23 cellular contexts compared by ENCODE assay signal in the genomic region with DNA sequence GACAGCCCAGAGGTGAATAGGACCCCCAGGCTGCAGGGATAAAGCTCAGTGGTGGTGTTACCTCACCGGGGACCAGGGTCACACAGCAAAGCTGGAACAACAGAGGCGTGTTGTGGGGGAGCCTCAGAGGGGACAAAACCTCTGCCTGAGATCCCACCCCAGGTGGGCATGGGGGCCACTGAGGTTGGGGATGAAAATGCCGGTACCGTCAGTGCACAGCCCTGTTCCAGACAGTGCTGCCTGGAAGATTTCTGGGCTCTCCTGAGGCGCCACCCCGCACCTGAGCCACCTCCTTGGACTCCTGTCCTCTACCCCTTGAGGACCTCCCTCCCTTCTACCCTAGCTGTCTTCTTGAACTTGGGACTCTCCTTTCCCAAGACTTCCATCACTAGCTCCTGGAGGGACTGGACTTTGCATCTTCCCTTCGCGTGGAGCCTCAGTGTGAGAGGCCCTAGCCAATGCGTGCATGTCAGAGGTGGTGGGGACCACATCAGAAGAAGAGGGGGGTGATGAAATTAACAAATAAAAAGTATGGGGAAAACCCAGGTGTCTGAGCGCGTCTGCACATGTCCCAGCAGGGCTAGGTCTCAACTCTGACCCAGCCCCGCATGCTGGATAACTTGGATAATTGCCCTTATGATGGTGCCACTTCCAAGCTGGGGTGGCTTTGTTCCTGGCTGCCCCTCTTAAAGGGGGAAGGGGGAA. TPM values are rescaled to one million over a fixed set of nuclear protein-coding genes. Genes with fewer than 3 reads are reported as not detected.
DNase-seq lines count a peak whose midpoint lies in the region; ATAC-seq and TF ChIP-seq lines count a peak whose summit lies in the region.
"Had no signal": no experiment of that assay in that cellular context is flagged by ENCODE, and none has a peak within 500 bp of the region (broad histone marks: within the 10 kb centered on the region; RNA-seq: fewer than 3 reads in every experiment).

No MANE protein-coding gene starts in this region.

- H3K4me3 Mint-ChIP-seq in activated naive CD4-positive, alpha-beta T cell treated with anti-CD3 and anti-CD28 coated beads for 36 hours, result no peak overlapping the region
- H3K4me3 Mint-ChIP-seq in activated naive CD8-positive, alpha-beta T cell, result no peak overlapping the region
- H3K4me3 Mint-ChIP-seq: central memory CD8-positive, alpha-beta T cell; stimulated activated naive B cell treated with anti-CD40 and anti-IgM and Interleukin-4, amounts not matched to agents 10 μg/mL and 1 μg/mL and 100 μg/mL, for 72 hours had no signal

- peaks cover 20% of the 10 kb centered on the region for H3K27me3 Mint-ChIP-seq in activated naive CD4-positive, alpha-beta T cell treated with anti-CD3 and anti-CD28 coated beads for 36 hours (ENCODE audit: low read depth)
- peaks cover 10% of the 10 kb centered on the region for H3K27me3 Mint-ChIP-seq in activated naive CD8-positive, alpha-beta T cell

- H3K27ac ChIP-seq in hepatocyte (peak overlapping the region; percentile 78), testis (no peak overlapping the region)
- H3K27ac ChIP-seq: RWPE1, skin epidermis, thoracic aorta, vagina had no signal

- H4K20me1 ChIP-seq in hepatocyte (ENCODE audit: insufficient read depth, poor library complexity, severe bottlenecking), result no peaks in the 10 kb centered on the region

- H3K9me3 ChIP-seq in hepatocyte (ENCODE audit: low read depth) (no peaks in the 10 kb centered on the region), testis (no peaks in the 10 kb centered on the region)
- H3K9me3 ChIP-seq: HAP-1, thoracic aorta, vagina had no signal

- TF ChIP-seq CTCF in hepatocyte (IDR thresholded peaks at IDR 0.05; ENCODE audit: poor library complexity) (no peak), testis (IDR thresholded peaks at IDR 0.05) (no peak)

- H3K4me1 Mint-ChIP-seq in activated naive CD4-positive, alpha-beta T cell treated with anti-CD3 and anti-CD28 coated beads for 36 hours (ENCODE audit: low read depth), result peaks cover 8% of the 10 kb centered on the region
- peaks cover 4% of the 10 kb centered on the region for H3K4me1 Mint-ChIP-seq in activated naive CD8-positive, alpha-beta T cell (ENCODE audit: low read depth)
- H3K4me1 Mint-ChIP-seq: central memory CD8-positive, alpha-beta T cell had no signal

- peak; percentile 29 for DNase-seq in activated naive CD4-positive, alpha-beta T cell treated with anti-CD3 and anti-CD28 coated beads for 36 hours
- DNase-seq in activated naive CD4-positive, alpha-beta T cell (lab: John Stamatoyannopoulos, UW), result no peak
- DNase-seq in hepatocyte (ENCODE audit: low spot score) (peak; percentile 54), testis (no peak), germinal center (ENCODE audit: low spot score) (no peak)
- no peak for DNase-seq in stimulated activated naive CD8-positive, alpha-beta T cell treated with anti-CD3 and anti-CD28 coated beads, Interleukin-15, Interleukin-2, amounts not matched to agents 100 U/mL and 50 U/mL, for 24 hours
- DNase-seq: activated CD4-positive, alpha-beta T cell treated with anti-CD3 and anti-CD28 coated beads, Interleukin-2, amount 50 U/mL, for 48 hours; activated gamma-delta T cell treated with Interleukin-2 at 50 U/mL for 16 hours; aorta; C1 segment of cervical spinal cord; EL; kidney; NCI-H69; stimulated activated naive B cell treated with anti-CD40 and anti-IgM and Interleukin-4, amounts not matched to agents 10 μg/mL and 1 μg/mL and 100 μg/mL, for 72 hours; T-helper 9 cell had no signal

- no peaks in the 10 kb centered on the region for H3K79me2 ChIP-seq in hepatocyte

- H3K4me1 ChIP-seq in hepatocyte (ENCODE audit: insufficient read depth) (peaks cover 7% of the 10 kb centered on the region), testis (no peaks in the 10 kb centered on the region)
- H3K4me1 ChIP-seq: HAP-1, vagina had no signal

- WGBS in hepatocyte (ENCODE audit: low lambda C conversion rate, missing lambda C conversion rate), result 83% methylated on average over 12 of the region's 12 CpGs
- WGBS in testis, 2 donors, result 83 to 88% methylated on average over 12 of the region's 12 CpGs

- no peak overlapping the region for H3K27ac Mint-ChIP-seq in activated naive CD4-positive, alpha-beta T cell treated with anti-CD3 and anti-CD28 coated beads for 36 hours
- peak overlapping the region; percentile 41 for H3K27ac Mint-ChIP-seq in activated naive CD8-positive, alpha-beta T cell
- H3K27ac Mint-ChIP-seq: stimulated activated naive B cell treated with anti-CD40 and anti-IgM and Interleukin-4, amounts not matched to agents 10 μg/mL and 1 μg/mL and 100 μg/mL, for 72 hours had no signal

- no peaks in the 10 kb centered on the region for H3K27me3 ChIP-seq in hepatocyte
- H3K27me3 ChIP-seq in testis, result no peaks in the 10 kb centered on the region
- H3K27me3 ChIP-seq: vagina had no signal

- intact Hi-C loops in activated naive CD4-positive, alpha-beta T cell treated with anti-CD3 and anti-CD28 coated beads for 36 hours (cut with micrococcal nuclease), result no loop called here
- intact Hi-C loops in testis (cut with DNase I; ENCODE audit: low total_unique reads), result no loop called here

- H3K4me2 ChIP-seq in hepatocyte, result peak overlapping the region; percentile 54

- H3K36me3 ChIP-seq in hepatocyte (replicated peaks; ENCODE audit: insufficient read depth, low read depth) (no peaks in the 10 kb centered on the region), testis (ENCODE audit: low read depth, missing control alignments) (no peaks in the 10 kb centered on the region)

- CTCF ChIA-PET in activated naive CD4-positive, alpha-beta T cell treated with anti-CD3 and anti-CD28 coated beads for 36 hours (lab: Charles Lee), result interaction anchor here (0.6 kb wide), 1 partner anchor 187 kb away, joined by 7 read pairs; no protein-coding TSS in a partner anchor

- no peaks in the 10 kb centered on the region for H3K9me2 ChIP-seq in hepatocyte (replicated peaks; ENCODE audit: insufficient read depth)

- ATAC-seq in stimulated activated naive CD8-positive, alpha-beta T cell treated with anti-CD3 and anti-CD28 coated beads, Interleukin-15, Interleukin-2, amounts not matched to agents 100 U/mL and 50 U/mL, for 24 hours, result peak; percentile 56

- H3K9me3 Mint-ChIP-seq in activated naive CD4-positive, alpha-beta T cell treated with anti-CD3 and anti-CD28 coated beads for 36 hours, result no peaks in the 10 kb centered on the region
- H3K9me3 Mint-ChIP-seq in activated naive CD8-positive, alpha-beta T cell (ENCODE audit: low read depth), result no peaks in the 10 kb centered on the region
- H3K9me3 Mint-ChIP-seq: central memory CD8-positive, alpha-beta T cell; stimulated activated naive B cell treated with anti-CD40 and anti-IgM and Interleukin-4, amounts not matched to agents 10 μg/mL and 1 μg/mL and 100 μg/mL, for 72 hours had no signal

- no peak overlapping the region for H2AFZ ChIP-seq in hepatocyte

- H3K36me3 Mint-ChIP-seq in activated naive CD4-positive, alpha-beta T cell treated with anti-CD3 and anti-CD28 coated beads for 36 hours (ENCODE audit: low read depth), result peaks cover 2% of the 10 kb centered on the region
- no peaks in the 10 kb centered on the region for H3K36me3 Mint-ChIP-seq in activated naive CD8-positive, alpha-beta T cell

- TF ChIP-seq POLR2A in testis (IDR thresholded peaks at IDR 0.05), result no peak

- no peak overlapping the region for H3K4me3 ChIP-seq in hepatocyte
- H3K4me3 ChIP-seq in testis, result no peak overlapping the region
- H3K4me3 ChIP-seq: HAP-1, skin epidermis, thoracic aorta, vagina had no signal

RNA-seq across cellular contexts. Expression of a gene that starts 11.7 kb away (rescaled TPM):
- not detected for total RNA-seq in activated naive CD4-positive, alpha-beta T cell treated with anti-CD3 and anti-CD28 coated beads for 36 hours
- total RNA-seq in hepatocyte, result 0.93 TPM in 1 of 2 replicates, not detected in the other
- polyA plus RNA-seq in hepatocyte, result 8.3 and 8.8 TPM in 2 replicates
- 1 to 10 TPM; 1.9 to 5.0 TPM for total RNA-seq in testis
- polyA plus RNA-seq in testis (ENCODE audit: insufficient read depth, low read depth, low replicate concordance), result 2.2 TPM
- total RNA-seq: pulmonary artery endothelial cell, thoracic aorta had no signal

RNA-seq across cellular contexts. Expression of a gene that starts 48.8 kb away (rescaled TPM):
- total RNA-seq in activated naive CD4-positive, alpha-beta T cell treated with anti-CD3 and anti-CD28 coated beads for 36 hours, result 10 to 100 TPM; 30.2 to 32.5 TPM
- 6.4 and 11.2 TPM in 2 replicates for total RNA-seq in hepatocyte
- 5.4 and 7.1 TPM in 2 replicates for polyA plus RNA-seq in hepatocyte
- total RNA-seq in testis, result 10 to 100 TPM; 49.2 to 73.5 TPM
- 131 TPM for polyA plus RNA-seq in testis (ENCODE audit: insufficient read depth, low read depth, low replicate concordance)

RNA-seq across cellular contexts. Expression of a gene that starts 52.9 kb away (rescaled TPM):
- total RNA-seq in activated naive CD4-positive, alpha-beta T cell treated with anti-CD3 and anti-CD28 coated beads for 36 hours, result 1 to 10 TPM; 3.3 to 4.0 TPM
- total RNA-seq in hepatocyte (11.0 and 19.2 TPM in 2 replicates), testis (10 to 100 TPM; 26.9 to 27.3 TPM)
- polyA plus RNA-seq in hepatocyte (7.6 and 8.3 TPM in 2 replicates), testis (ENCODE audit: insufficient read depth, low read depth, low replicate concordance) (18.8 TPM)

Comparison
In these comparisons a context has a peak if more than half of its experiments do, and no peak if none do; other contexts are left out.
1. DNase-seq: peak in activated naive CD4-positive, alpha-beta T cell treated with anti-CD3 and anti-CD28 coated beads for 36 hours (single experiment) and hepatocyte (single experiment); none in activated naive CD4-positive, alpha-beta T cell (0 of 4), stimulated activated naive CD8-positive, alpha-beta T cell treated with anti-CD3 and anti-CD28 coated beads, Interleukin-15, Interleukin-2, amounts not matched to agents 100 U/mL and 50 U/mL, for 24 hours (single experiment), testis (single experiment) and germinal center (single experiment).